1 cellular context compared by ENCODE assay signal in the genomic region with DNA sequence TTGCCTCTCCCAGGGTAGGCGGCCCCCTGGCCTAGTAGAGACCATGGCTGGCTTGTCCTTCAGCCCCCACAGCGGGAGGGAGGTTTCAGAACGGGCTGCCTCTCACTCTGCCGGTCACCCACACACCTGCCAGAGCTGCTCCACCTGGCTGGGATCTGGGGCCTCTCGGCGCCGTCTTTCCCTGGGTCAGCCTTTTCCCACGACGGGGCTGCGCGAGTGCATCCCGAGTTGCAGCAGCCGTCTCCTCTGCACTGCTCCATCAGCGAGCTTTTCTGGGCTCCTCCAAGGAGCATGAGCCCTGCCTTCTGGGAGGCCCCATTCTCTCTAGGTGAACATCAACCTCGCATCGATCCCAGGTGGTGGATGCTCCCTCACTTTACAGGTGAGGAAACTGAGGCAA.
TF ChIP-seq lines count a peak whose summit lies in the region.

No MANE protein-coding gene starts in this region.

TF ChIP-seq in IMR-90, 13 proteins besides CTCF, POLR2A, EP300 and RAD21 (continued from another document):
- TF ChIP-seq RFX5 (IDR thresholded peaks at IDR 0.05; ENCODE audit: low read depth, low read length) (no peak), CHD1 (IDR thresholded peaks at IDR 0.05; ENCODE audit: low read depth, low read length) (no peak), CEBPB (IDR thresholded peaks at IDR 0.05; ENCODE audit: low read depth, low read length) (no peak), MXI1 (IDR thresholded peaks at IDR 0.05; ENCODE audit: borderline replicate concordance, low read depth, low read length) (no peak)
